In genomic region chr5:107524111-107524510, GRCh38 we compare ENCODE assay signal across 17 cellular contexts.
DNase-seq lines count a peak whose midpoint lies in the region; ATAC-seq, FAIRE-seq and TF ChIP-seq lines count a peak whose summit lies in the region.
"Had no signal": no experiment of that assay in that cellular context is flagged by ENCODE, and none has a peak within 500 bp of the region (broad histone marks: within the 10 kb centered on the region; RNA-seq: fewer than 3 reads in every experiment).

No MANE protein-coding gene starts in this region.

- no peak for TF ChIP-seq CTCF in OCI-LY1 (IDR thresholded peaks at IDR 0.05; ENCODE audit: low read length)
- TF ChIP-seq CTCF in bronchial epithelial cell (IDR thresholded peaks at IDR 0.05; ENCODE audit: insufficient read depth, low read length, severe bottlenecking): no peak
- TF ChIP-seq CTCF in nephron (IDR thresholded peaks at IDR 0.05; ENCODE audit: unreplicated experiment in 3 of 3): no peak
- no peak for TF ChIP-seq CTCF in esophagus muscularis mucosa (IDR thresholded peaks at IDR 0.05)

- no peak for TF ChIP-seq POLR2A in esophagus muscularis mucosa (IDR thresholded peaks at IDR 0.05; ENCODE audit: low read depth)

- ATAC-seq in HG03039 (IDR thresholded peaks at IDR 0.05; ENCODE audit: unreplicated experiment) (no peak), HG02981 (IDR thresholded peaks at IDR 0.05; ENCODE audit: unreplicated experiment) (no peak)
- ATAC-seq: K562, SK-N-SH treated with all-trans-retinoic acid at 6 μM for 48 hours had no signal

- no peaks in the 10 kb centered on the region for H3K27me3 ChIP-seq in OCI-LY1 (ENCODE audit: insufficient read depth, low read length)
- no peaks in the 10 kb centered on the region for H3K27me3 ChIP-seq in bronchial epithelial cell (ENCODE audit: control insufficient read depth, insufficient read depth, low read length)
- H3K27me3 ChIP-seq in esophagus muscularis mucosa: no peaks in the 10 kb centered on the region
- H3K27me3 ChIP-seq: Peyer's patch had no signal

- no peak for FAIRE-seq in bronchial epithelial cell (lab: Jason Lieb, UNC)
- FAIRE-seq: K562 had no signal

- peak; percentile 65 for DNase-seq in bronchial epithelial cell (ENCODE audit: low read depth)
- DNase-seq in esophagus muscularis mucosa (ENCODE audit: extremely low spot score): no peak
- DNase-seq in NCI-H1048 (lab: John Stamatoyannopoulos, UW): no peak
- DNase-seq: CD4-positive, CD25-positive, alpha-beta regulatory T cell; NCI-H1436; NCI-H2171 treated with DMSO at 0.1 percent for 48 hours; NCI-H82; Peyer's patch; SHP77 treated with DMSO at 0.1 percent for 48 hours had no signal

- H3K4me2 ChIP-seq in OCI-LY1 (ENCODE audit: low read length): no peak overlapping the region

- H3K9me3 ChIP-seq in OCI-LY1 (ENCODE audit: low read length) (no peaks in the 10 kb centered on the region), esophagus muscularis mucosa (no peaks in the 10 kb centered on the region)
- H3K9me3 ChIP-seq: HAP-1, Peyer's patch had no signal

- no peak overlapping the region for H3K9ac ChIP-seq in OCI-LY1 (ENCODE audit: low read length)

- 90% methylated on average over 2 of the region's 2 CpGs for WGBS in esophagus muscularis mucosa

- H3K4me3 Mint-ChIP-seq in nephron: no peak overlapping the region
- H3K4me3 Mint-ChIP-seq: B cell; CD4-positive, CD25-positive, alpha-beta regulatory T cell had no signal

- no peaks in the 10 kb centered on the region for H3K9me2 ChIP-seq in OCI-LY1 (ENCODE audit: low read depth, low read length)

- H2AFZ ChIP-seq in OCI-LY1 (ENCODE audit: low read length): no peak overlapping the region

- no peaks in the 10 kb centered on the region for H4K20me1 ChIP-seq in OCI-LY1 (ENCODE audit: insufficient read depth, low read length)

- intact Hi-C loops in esophagus muscularis mucosa (cut with DNase I): no loop called here

- H3K27ac ChIP-seq in OCI-LY1 (ENCODE audit: low read depth, low read length, poor library complexity, severe bottlenecking) (peak overlapping the region; percentile 40), esophagus muscularis mucosa (replicated peaks in 1 of 4) (no peak overlapping the region)
- H3K27ac ChIP-seq: Peyer's patch had no signal

- TF ChIP-seq EP300 in esophagus muscularis mucosa (IDR thresholded peaks at IDR 0.05): no peak

- H3F3A ChIP-seq in OCI-LY1 (ENCODE audit: insufficient read depth, low read length): 0 out of 2 replicates have a peak, but pooled peaks cover 3% of the 10 kb centered on the region

- no peaks in the 10 kb centered on the region for H3K27me3 Mint-ChIP-seq in nephron (ENCODE audit: low read depth)
- H3K27me3 Mint-ChIP-seq: B cell had no signal

- no peaks in the 10 kb centered on the region for H3K9me3 Mint-ChIP-seq in nephron

- H3K27ac Mint-ChIP-seq in nephron: peak overlapping the region in 2 of 3 experiments; percentile 47 to 78
- H3K27ac Mint-ChIP-seq: B cell; CD4-positive, CD25-positive, alpha-beta regulatory T cell had no signal

- H3K4me1 ChIP-seq in OCI-LY1 (ENCODE audit: insufficient read depth, low read length, severe bottlenecking): peaks cover 42% of the 10 kb centered on the region
- H3K4me1 ChIP-seq in esophagus muscularis mucosa: peaks cover 8 to 13% (median 10%) of the 10 kb centered on the region in 4 donors
- H3K4me1 ChIP-seq: Peyer's patch had no signal

- H3K36me3 ChIP-seq in OCI-LY1 (ENCODE audit: insufficient read depth, low read length) (no peaks in the 10 kb centered on the region), bronchial epithelial cell (ENCODE audit: control insufficient read depth, insufficient read depth, low read length) (no peaks in the 10 kb centered on the region), esophagus muscularis mucosa (no peaks in the 10 kb centered on the region)
- H3K36me3 ChIP-seq: HAP-1, Peyer's patch had no signal

- peaks cover 23% of the 10 kb centered on the region for H3K4me1 Mint-ChIP-seq in nephron
- H3K4me1 Mint-ChIP-seq: B cell; CD4-positive, CD25-positive, alpha-beta regulatory T cell had no signal

- no peaks in the 10 kb centered on the region for H3K36me3 Mint-ChIP-seq in nephron (ENCODE audit: low read depth)
- H3K36me3 Mint-ChIP-seq: CD4-positive, CD25-positive, alpha-beta regulatory T cell had no signal

- no peak overlapping the region for H3K4me3 ChIP-seq in OCI-LY1 (ENCODE audit: low read depth, low read length, poor library complexity, severe bottlenecking)
- no peak overlapping the region for H3K4me3 ChIP-seq in bronchial epithelial cell (ENCODE audit: low read depth, low read length)
- H3K4me3 ChIP-seq in esophagus muscularis mucosa: no peak overlapping the region
- H3K4me3 ChIP-seq: HAP-1, K562, Peyer's patch had no signal

- no peaks in the 10 kb centered on the region for H3K79me2 ChIP-seq in OCI-LY1 (ENCODE audit: insufficient read depth, low read length)
